9 cellular contexts compared by ENCODE assay signal in genomic region chr19:13621413-13621812, GRCh38.
DNase-seq lines count a peak whose midpoint lies in the region; ATAC-seq and TF ChIP-seq lines count a peak whose summit lies in the region.
"Had no signal": no experiment of that assay in that cellular context is flagged by ENCODE, and none has a peak within 500 bp of the region (broad histone marks: within the 10 kb centered on the region; RNA-seq: fewer than 3 reads in every experiment).

No MANE protein-coding gene starts in this region.

- TF ChIP-seq POLR2A in esophagus squamous epithelium (IDR thresholded peaks at IDR 0.05), result no peak

- H3K4me3 ChIP-seq in AG09309 (ENCODE audit: control insufficient read depth, low read depth, low read length) (no peak overlapping the region), HUES48 (ENCODE audit: low read depth, low read length) (no peak overlapping the region), esophagus squamous epithelium (no peak overlapping the region)
- no peak overlapping the region for H3K4me3 ChIP-seq in CD4-positive, alpha-beta memory T cell (ENCODE audit: low read length in 2 of 2)

- POLR2A ChIA-PET in CD4-positive, alpha-beta memory T cell (lab: Charles Lee; ENCODE audit: partially characterized antibody), result no interaction called here

- no peaks in the 10 kb centered on the region for H3K9me3 Mint-ChIP-seq in activated naive CD4-positive, alpha-beta T cell treated with anti-CD3 and anti-CD28 coated beads for 36 hours
- peaks cover 0 to 4% (median 0%) of the 10 kb centered on the region in 8 donors for H3K9me3 Mint-ChIP-seq in CD4-positive, alpha-beta memory T cell

- peaks cover 3% of the 10 kb centered on the region; the same call in 1 of the 2 replicates for H3K27me3 ChIP-seq in HUES48 (ENCODE audit: control insufficient read depth, insufficient read depth, low read length)
- H3K27me3 ChIP-seq in CD4-positive, alpha-beta memory T cell (ENCODE audit: insufficient read depth, low read length), result peaks cover 14% of the 10 kb centered on the region
- peaks cover 0 to 58% (median 0%) of the 10 kb centered on the region in 4 donors for H3K27me3 ChIP-seq in esophagus squamous epithelium

- peaks cover 43% of the 10 kb centered on the region for H3K4me1 ChIP-seq in HUES48 (ENCODE audit: control insufficient read depth, insufficient read depth, low read length)
- no peaks in the 10 kb centered on the region for H3K4me1 ChIP-seq in CD4-positive, alpha-beta memory T cell (ENCODE audit: insufficient read depth, low read length)
- no peaks in the 10 kb centered on the region for H3K4me1 ChIP-seq in esophagus squamous epithelium

- intact Hi-C loops in activated naive CD4-positive, alpha-beta T cell treated with anti-CD3 and anti-CD28 coated beads for 36 hours (cut with micrococcal nuclease), result loop anchor here (1.0 kb wide), 3 partner anchors 100 to 241 kb away; partner anchors contain the start of gene C19orf53
- intact Hi-C loops in left colon (cut with DNase I, micrococcal nuclease) (no loop called here), esophagus squamous epithelium (cut with DNase I) (no loop called here)
- intact Hi-C loops in CD4-positive, alpha-beta memory T cell (cut with micrococcal nuclease), result no loop called here

- H3K4me3 Mint-ChIP-seq in activated naive CD4-positive, alpha-beta T cell treated with anti-CD3 and anti-CD28 coated beads for 36 hours, result no peak overlapping the region
- H3K4me3 Mint-ChIP-seq in CD4-positive, alpha-beta memory T cell, result no peak overlapping the region
- H3K4me3 Mint-ChIP-seq: naive B cell had no signal

- no peak overlapping the region for H3K9ac ChIP-seq in HUES48 (ENCODE audit: low read depth, low read length)

- H3K27me3 Mint-ChIP-seq in activated naive CD4-positive, alpha-beta T cell treated with anti-CD3 and anti-CD28 coated beads for 36 hours (ENCODE audit: low read depth), result peaks cover 49% of the 10 kb centered on the region
- H3K27me3 Mint-ChIP-seq in CD4-positive, alpha-beta memory T cell, result peaks cover 31 to 39% of the 10 kb centered on the region in 2 donors

- H3K4me1 Mint-ChIP-seq in activated naive CD4-positive, alpha-beta T cell treated with anti-CD3 and anti-CD28 coated beads for 36 hours (ENCODE audit: low read depth), result peaks cover 2% of the 10 kb centered on the region
- no peaks in the 10 kb centered on the region for H3K4me1 Mint-ChIP-seq in CD4-positive, alpha-beta memory T cell

- TF ChIP-seq CTCF in AG09309 (IDR thresholded peaks at IDR 0.05; ENCODE audit: control insufficient read depth, insufficient read depth, low read depth, low read length, missing control alignments), result peak; percentile 47
- peak in 1 of 6 experiments; percentile 48 for TF ChIP-seq CTCF in esophagus squamous epithelium (IDR thresholded peaks at IDR 0.05)

- H3K36me3 ChIP-seq in HUES48 (ENCODE audit: control insufficient read depth, insufficient read depth, low read length) (no peaks in the 10 kb centered on the region), esophagus squamous epithelium (no peaks in the 10 kb centered on the region)
- no peaks in the 10 kb centered on the region for H3K36me3 ChIP-seq in CD4-positive, alpha-beta memory T cell (ENCODE audit: insufficient read depth, low read length)

- no peaks in the 10 kb centered on the region for H3K36me3 Mint-ChIP-seq in activated naive CD4-positive, alpha-beta T cell treated with anti-CD3 and anti-CD28 coated beads for 36 hours (ENCODE audit: low read depth)
- H3K36me3 Mint-ChIP-seq in CD4-positive, alpha-beta memory T cell, result no peaks in the 10 kb centered on the region
- H3K36me3 Mint-ChIP-seq: naive B cell had no signal

- H3K9me3 ChIP-seq in HUES48 (ENCODE audit: control insufficient read depth, insufficient read depth, low read length), result no peaks in the 10 kb centered on the region
- no peaks in the 10 kb centered on the region for H3K9me3 ChIP-seq in CD4-positive, alpha-beta memory T cell (ENCODE audit: control insufficient read depth in 1 of 2, low read length in 2 of 2)
- no peaks in the 10 kb centered on the region for H3K9me3 ChIP-seq in esophagus squamous epithelium

- CTCF ChIA-PET in activated naive CD4-positive, alpha-beta T cell treated with anti-CD3 and anti-CD28 coated beads for 36 hours (lab: Charles Lee), result interaction anchor here (1.1 kb wide), 1 partner anchor 100 kb away, joined by 3 read pairs; no protein-coding TSS in a partner anchor
- CTCF ChIA-PET in CD4-positive, alpha-beta memory T cell (lab: Charles Lee; ENCODE audit: partially characterized antibody), result no interaction called here

- H3K27ac ChIP-seq in HUES48 (ENCODE audit: low read depth, low read length), result peak overlapping the region; percentile 73
- no peak overlapping the region for H3K27ac ChIP-seq in CD4-positive, alpha-beta memory T cell (ENCODE audit: low read depth, low read length)
- H3K27ac ChIP-seq in esophagus squamous epithelium, result no peak overlapping the region

- H3K27ac Mint-ChIP-seq in activated naive CD4-positive, alpha-beta T cell treated with anti-CD3 and anti-CD28 coated beads for 36 hours, result no peak overlapping the region
- no peak overlapping the region for H3K27ac Mint-ChIP-seq in CD4-positive, alpha-beta memory T cell
- H3K27ac Mint-ChIP-seq: naive B cell had no signal

- ATAC-seq in left colon (peak; percentile 37), GM21367 (IDR thresholded peaks at IDR 0.05; ENCODE audit: unreplicated experiment) (no peak)

- 39 to 68% methylated on average over 6 of the region's 6 CpGs for WGBS in esophagus squamous epithelium, 2 donors

- DNase-seq in AG09309 (ENCODE audit: low read depth) (peak; percentile 80), left colon (no peak), cerebellar nuclear complex (lab: John Stamatoyannopoulos, UW) (no peak), esophagus squamous epithelium (lab: John Stamatoyannopoulos, UW) (no peak)
- peak; percentile 85 for DNase-seq in activated naive CD4-positive, alpha-beta T cell treated with anti-CD3 and anti-CD28 coated beads for 36 hours
- no peak for DNase-seq in CD4-positive, alpha-beta memory T cell
- DNase-seq: naive B cell had no signal

Comparison
In these comparisons a context has a peak if more than half of its experiments do, and no peak if none do; other contexts are left out.
1. DNase-seq: peak in AG09309 (single experiment) and activated naive CD4-positive, alpha-beta T cell treated with anti-CD3 and anti-CD28 coated beads for 36 hours (single experiment); none in left colon (0 of 2), CD4-positive, alpha-beta memory T cell (0 of 5), cerebellar nuclear complex (0 of 2) and esophagus squamous epithelium (single experiment).